ENCODE assay signal across 20 cellular contexts in the genomic region with DNA sequence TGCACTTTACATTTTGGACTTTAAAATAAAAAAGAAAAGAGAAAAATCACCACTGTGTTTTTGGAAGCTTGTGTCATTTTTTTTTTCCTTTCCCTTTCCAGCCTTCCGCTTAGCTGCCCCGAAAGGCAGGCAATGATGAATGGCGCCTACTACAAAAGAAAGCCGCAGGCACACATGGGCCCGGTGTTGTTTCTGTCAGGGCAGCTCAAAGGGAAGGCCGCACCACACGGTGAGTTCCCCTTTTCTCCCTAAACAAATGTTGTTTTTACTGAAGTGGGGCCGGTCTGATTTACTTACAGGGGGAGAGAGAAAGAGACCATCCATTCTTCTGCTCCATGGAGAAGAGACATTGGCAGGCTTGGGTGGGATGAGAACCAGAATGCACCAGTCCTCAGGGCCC.
"Had no signal": no experiment of that assay in that cellular context is flagged by ENCODE, and none has a peak within 500 bp of the region (broad histone marks: within the 10 kb centered on the region; RNA-seq: fewer than 3 reads in every experiment).

No MANE protein-coding gene starts in this region.

- H3K36me3 Mint-ChIP-seq: activated naive CD4-positive, alpha-beta T cell treated with anti-CD3 and anti-CD28 coated beads, Interleukin-2, amount 50 U/mL, for 72 hours; naive thymus-derived CD8-positive, alpha-beta T cell; stimulated activated memory B cell treated with anti-CD40 and anti-IgM and Interleukin-4, amounts not matched to agents 10 μg/mL and 1 μg/mL and 100 μg/mL, for 72 hours had no signal

- ATAC-seq: activated naive CD4-positive, alpha-beta T cell treated with anti-CD3 and anti-CD28 coated beads, Interleukin-2, amount 50 U/mL, for 72 hours; activated T-helper 17 cell treated with anti-CD3 and anti-CD28 coated beads, Interleukin-2, amount 50 U/mL, for 72 hours; gastroesophageal sphincter; left lung; naive thymus-derived CD8-positive, alpha-beta T cell; sciatic nerve; stimulated activated memory B cell treated with anti-CD40 and anti-IgM and Interleukin-4, amounts not matched to agents 10 μg/mL and 1 μg/mL and 100 μg/mL, for 72 hours had no signal

- H3K27me3 ChIP-seq: gastroesophageal sphincter, stomach, tibial nerve had no signal

- H3K9me3 ChIP-seq: esophagus squamous epithelium, gastroesophageal sphincter, left lung, stomach, suprapubic skin, tibial nerve had no signal

- H3K4me1 Mint-ChIP-seq: activated T-helper 17 cell treated with anti-CD3 and anti-CD28 coated beads, Interleukin-2, amount 50 U/mL, for 72 hours; naive thymus-derived CD8-positive, alpha-beta T cell; stimulated activated memory B cell treated with anti-CD40 and anti-IgM and Interleukin-4, amounts not matched to agents 10 μg/mL and 1 μg/mL and 100 μg/mL, for 72 hours had no signal

- H3K4me3 Mint-ChIP-seq: activated T-helper 17 cell treated with anti-CD3 and anti-CD28 coated beads, Interleukin-2, amount 50 U/mL, for 72 hours; naive thymus-derived CD8-positive, alpha-beta T cell; stimulated activated memory B cell treated with anti-CD40 and anti-IgM and Interleukin-4, amounts not matched to agents 10 μg/mL and 1 μg/mL and 100 μg/mL, for 72 hours had no signal

- H3K27ac ChIP-seq: dorsolateral prefrontal cortex, esophagus squamous epithelium, gastroesophageal sphincter, left lung, stomach, suprapubic skin, tibial nerve had no signal

- H3K4me3 ChIP-seq: dorsolateral prefrontal cortex, esophagus squamous epithelium, gastroesophageal sphincter, left lung, lung, stomach, suprapubic skin, tibial nerve had no signal

- DNase-seq: activated T-cell treated with anti-CD3 and anti-CD28 coated beads, Interleukin-2, amount 50 U/mL, for 1 hour; aorta; central memory CD4-positive, alpha-beta T cell; dorsolateral prefrontal cortex; esophagus squamous epithelium; left lung; naive thymus-derived CD8-positive, alpha-beta T cell; occipital lobe; small intestine; stimulated activated CD4-positive, alpha-beta T cell treated with anti-CD3 and anti-CD28 coated beads, Interleukin-15, amount 100 ng/mL, for 24 hours; stomach; T-helper 9 cell had no signal

- H3K36me3 ChIP-seq: esophagus squamous epithelium, gastroesophageal sphincter, left lung, stomach, suprapubic skin, tibial nerve had no signal

- H3K27ac Mint-ChIP-seq: activated naive CD4-positive, alpha-beta T cell treated with anti-CD3 and anti-CD28 coated beads, Interleukin-2, amount 50 U/mL, for 72 hours; activated T-helper 17 cell treated with anti-CD3 and anti-CD28 coated beads, Interleukin-2, amount 50 U/mL, for 72 hours; naive thymus-derived CD8-positive, alpha-beta T cell; stimulated activated memory B cell treated with anti-CD40 and anti-IgM and Interleukin-4, amounts not matched to agents 10 μg/mL and 1 μg/mL and 100 μg/mL, for 72 hours had no signal

- H3K9me3 Mint-ChIP-seq: activated naive CD4-positive, alpha-beta T cell treated with anti-CD3 and anti-CD28 coated beads, Interleukin-2, amount 50 U/mL, for 72 hours; activated T-helper 17 cell treated with anti-CD3 and anti-CD28 coated beads, Interleukin-2, amount 50 U/mL, for 72 hours; naive thymus-derived CD8-positive, alpha-beta T cell had no signal

- H3K4me1 ChIP-seq: gastroesophageal sphincter, left lung, suprapubic skin, tibial nerve had no signal
